8 cellular contexts compared by ENCODE assay signal in genomic region chr20:63641146-63641791, GRCh38. TPM values are rescaled to one million over a fixed set of nuclear protein-coding genes. Genes with fewer than 3 reads are reported as not detected.
A peak's percentile ranks its signal among the peaks of the same experiment; 100 is the strongest.
DNase-seq lines count a peak whose midpoint lies in the region; TF ChIP-seq lines count a peak whose summit lies in the region.

No MANE protein-coding gene starts in this region.

- peak overlapping the region; percentile 83 for H3K9ac ChIP-seq in OCI-LY1 (ENCODE audit: low read length)

- DNase-seq in NK-92 treated with Interleukin-12 subunit alpha and Interleukin-12 subunit beta, amount 100 ng/mL, for 24 hours (lab: John Stamatoyannopoulos, UW): peak; percentile 57
- DNase-seq in NK-92 (lab: John Stamatoyannopoulos, UW; ENCODE audit: unreplicated experiment) (no peak), astrocyte of the spinal cord (ENCODE audit: low read depth, low spot score) (peak; percentile 36), lower leg skin (ENCODE audit: low spot score in 2 of 2) (peak in 1 of 2 donors; percentile 86), NCI-H510A treated with DMSO at 0.1 percent for 48 hours (lab: John Stamatoyannopoulos, UW) (no peak), osteocyte (ENCODE audit: extremely low spot score, unreplicated experiment) (no peak)

- no peaks in the 10 kb centered on the region for H3K36me3 Mint-ChIP-seq in osteocyte (ENCODE audit: unreplicated experiment)

- TF ChIP-seq CTCF in OCI-LY1 (IDR thresholded peaks at IDR 0.05; ENCODE audit: low read length) (no peak), astrocyte of the spinal cord (IDR thresholded peaks at IDR 0.05; ENCODE audit: low read depth, low read length) (no peak), lower leg skin (IDR thresholded peaks at IDR 0.05) (no peak), osteocyte (IDR thresholded peaks at IDR 0.05) (no peak)

- no peak for TF ChIP-seq POLR2A in lower leg skin (IDR thresholded peaks at IDR 0.05)

- H3K4me3 ChIP-seq in OCI-LY1 (ENCODE audit: low read depth, low read length, poor library complexity, severe bottlenecking): peak overlapping the region; percentile 80
- peak overlapping the region; percentile 42 for H3K4me3 ChIP-seq in astrocyte of the spinal cord (ENCODE audit: low read depth, low read length)
- peak overlapping the region; percentile 17 for H3K4me3 ChIP-seq in lower leg skin (ENCODE audit: low read depth, poor library complexity, severe bottlenecking)
- H3K4me3 ChIP-seq in thymus (ENCODE audit: low read length): peak overlapping the region; percentile 21

- H3F3A ChIP-seq in OCI-LY1 (ENCODE audit: insufficient read depth, low read length): peaks cover 5% of the 10 kb centered on the region; the same call in 1 of the 2 replicates

- no peaks in the 10 kb centered on the region for H4K20me1 ChIP-seq in OCI-LY1 (ENCODE audit: insufficient read depth, low read length)

- no peaks in the 10 kb centered on the region for H3K9me2 ChIP-seq in OCI-LY1 (ENCODE audit: low read depth, low read length)

- H3K4me2 ChIP-seq in OCI-LY1 (ENCODE audit: low read length): peak overlapping the region; percentile 84

- intact Hi-C loops in lower leg skin (cut with DNase I; ENCODE audit: low total_unique reads): no loop called here

- peaks cover 43% of the 10 kb centered on the region for H3K4me1 ChIP-seq in OCI-LY1 (ENCODE audit: insufficient read depth, low read length, severe bottlenecking)
- H3K4me1 ChIP-seq in thymus (ENCODE audit: control insufficient read depth, insufficient read depth, low read length): peaks cover 45% of the 10 kb centered on the region

- no peaks in the 10 kb centered on the region for H3K9me3 ChIP-seq in OCI-LY1 (ENCODE audit: low read length)
- H3K9me3 ChIP-seq in thymus (ENCODE audit: control insufficient read depth): no peaks in the 10 kb centered on the region

- peaks cover 6% of the 10 kb centered on the region for H3K4me1 Mint-ChIP-seq in osteocyte (ENCODE audit: unreplicated experiment)

- H3K9me3 Mint-ChIP-seq in osteocyte (ENCODE audit: unreplicated experiment): no peaks in the 10 kb centered on the region

- no peaks in the 10 kb centered on the region for H3K27me3 Mint-ChIP-seq in osteocyte (ENCODE audit: unreplicated experiment)

- WGBS in lower leg skin, 2 donors: 30 to 44% methylated on average over 16 to 40 of the region's 47 CpGs
- WGBS in thymus: 72% methylated on average over 42 of the region's 47 CpGs

- H3K27ac ChIP-seq in OCI-LY1 (ENCODE audit: low read depth, low read length, poor library complexity, severe bottlenecking): peak overlapping the region; percentile 85
- peak overlapping the region; percentile 88 for H3K27ac ChIP-seq in thymus (ENCODE audit: low read depth)

- H3K27me3 ChIP-seq in OCI-LY1 (ENCODE audit: insufficient read depth, low read length) (peaks cover 13% of the 10 kb centered on the region; the same call in 1 of the 2 replicates), thymus (ENCODE audit: control insufficient read depth, insufficient read depth) (no peaks in the 10 kb centered on the region)

- no peak overlapping the region for H3K27ac Mint-ChIP-seq in osteocyte (ENCODE audit: unreplicated experiment)

- H3K4me3 Mint-ChIP-seq in osteocyte (ENCODE audit: unreplicated experiment): no peak overlapping the region

- H3K36me3 ChIP-seq in OCI-LY1 (ENCODE audit: insufficient read depth, low read length): no peaks in the 10 kb centered on the region
- H3K36me3 ChIP-seq in thymus (ENCODE audit: control insufficient read depth, insufficient read depth): peaks cover 10% of the 10 kb centered on the region

- in situ Hi-C loops in astrocyte of the spinal cord (cut with HindIII; ENCODE audit: low sequenced_read_pairs): no loop called here

- no peaks in the 10 kb centered on the region for H3K79me2 ChIP-seq in OCI-LY1 (ENCODE audit: insufficient read depth, low read length)

- H2AFZ ChIP-seq in OCI-LY1 (ENCODE audit: low read length): no peak overlapping the region

RNA-seq across cellular contexts. Expression of gene STMN3, which starts 12.0 kb away (rescaled TPM):
- total RNA-seq in lower leg skin: 10 to 100 TPM in 3 of 4 donors, 1 to 10 TPM in 1; 9.4 to 23.0 (median 12.0) TPM
- 77.9 TPM for polyA plus RNA-seq in thymus
- 32.0 and 33.2 TPM in 2 replicates for total RNA-seq in osteocyte

RNA-seq across cellular contexts. Expression of gene GMEB2, which starts 14.4 kb away (rescaled TPM):
- total RNA-seq in lower leg skin (10 to 100 TPM; 11.9 to 18.3 (median 13.7) TPM), osteocyte (10.9 and 12.1 TPM in 2 replicates)
- polyA plus RNA-seq in thymus: 16.3 TPM

RNA-seq across cellular contexts. Expression of gene RTEL1, which starts 16.8 kb away (rescaled TPM):
- total RNA-seq in lower leg skin (10 to 100 TPM in 3 of 4 donors, 1 to 10 TPM in 1; 8.5 to 38.3 (median 12.7) TPM), osteocyte (34.1 and 35.5 TPM in 2 replicates)
- 18.8 TPM for polyA plus RNA-seq in thymus

RNA-seq across cellular contexts. Expression of gene TNFRSF6B, which starts 55.2 kb away (rescaled TPM):
- total RNA-seq in lower leg skin (10 to 100 TPM in 2 of 4 donors, 1 to 10 TPM in 2; 3.0 to 49.5 (median 12.1) TPM), osteocyte (0.84 and 2.3 TPM in 2 replicates)
- 34.7 TPM for polyA plus RNA-seq in thymus

Comparison
In these comparisons a context has a peak if more than half of its experiments do, and no peak if none do; other contexts are left out.
1. DNase-seq: peak in NK-92 treated with Interleukin-12 subunit alpha and Interleukin-12 subunit beta, amount 100 ng/mL, for 24 hours (single experiment) and astrocyte of the spinal cord (single experiment); none in NK-92 (single experiment), NCI-H510A treated with DMSO at 0.1 percent for 48 hours (single experiment) and osteocyte (single experiment).
2. H3K4me3 ChIP-seq: peak in every context shown above with its lines; median percentile 80 in OCI-LY1; 42 in astrocyte of the spinal cord; 21 in thymus; 17 in lower leg skin.